ENCODE assay signal across 8 cellular contexts in the genomic region with DNA sequence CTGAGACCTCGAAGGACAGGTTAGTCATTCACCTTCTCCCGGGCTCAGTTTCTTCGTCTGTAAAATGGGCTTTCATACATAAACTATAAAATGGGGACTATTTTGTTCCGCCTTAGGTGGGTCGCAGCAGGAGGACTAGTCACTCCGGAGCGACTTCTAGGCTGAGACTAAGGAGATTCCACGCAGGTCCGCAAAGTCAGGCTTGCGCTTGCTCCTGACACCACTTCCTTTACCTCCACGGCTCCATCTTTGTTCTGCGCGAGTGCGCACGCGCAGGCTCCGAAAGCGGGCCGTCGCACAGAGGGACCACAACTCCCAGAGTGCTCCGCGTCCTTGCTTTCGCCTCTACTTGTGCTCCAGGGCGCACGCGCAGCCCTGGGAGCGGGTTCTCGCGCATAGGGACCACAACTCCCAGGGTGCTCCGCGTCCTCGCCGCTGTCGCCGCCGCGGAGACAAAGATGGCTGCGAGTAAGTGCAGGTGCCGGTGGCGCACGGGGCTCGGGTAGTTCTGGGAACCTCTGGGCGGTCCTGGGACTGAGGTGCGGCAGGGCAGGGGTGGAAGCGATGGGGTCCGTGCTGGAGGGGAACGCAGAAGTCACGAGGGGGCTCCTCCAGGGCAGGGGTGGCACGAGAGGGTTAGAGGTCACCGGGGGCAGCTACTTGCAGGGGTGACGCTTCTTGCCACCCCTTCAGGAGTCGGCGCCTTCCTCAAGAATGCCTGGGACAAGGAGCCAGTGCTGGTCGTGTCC. TPM values are rescaled to one million over a fixed set of nuclear protein-coding genes. Genes with fewer than 3 reads are reported as not detected.
DNase-seq lines count a peak whose midpoint lies in the region; ATAC-seq, FAIRE-seq and TF ChIP-seq lines count a peak whose summit lies in the region.

Gene NDUFA3 (plus strand): TSS at position 435 of the 749 bp plus-strand sequence. CDS start 24 bp downstream, at position 459.

- ATAC-seq in GM18520 (IDR thresholded peaks at IDR 0.05; ENCODE audit: unreplicated experiment) (peak; percentile 98), HG03064 (IDR thresholded peaks at IDR 0.05; ENCODE audit: low read depth, unreplicated experiment) (peak; percentile 81), body of pancreas (peak; percentile 100), sciatic nerve (peak; percentile 100)

- peak within 1 kb of the TSS; percentile 81 to 97 for H3K4me3 ChIP-seq in body of pancreas

- peaks cover 20% of the 10 kb centered on the region for H3K4me1 ChIP-seq in body of pancreas

- peak; percentile 72 for FAIRE-seq in TTC549 (lab: Jason Lieb, UNC)

- peaks cover 8 to 10% of the 10 kb centered on the region in 2 donors for H3K36me3 ChIP-seq in body of pancreas (replicated peaks in 1 of 2; ENCODE audit: insufficient read depth in 1 of 2, low read depth in 2 of 2)

- no peaks in the 10 kb centered on the region for H3K27me3 ChIP-seq in body of pancreas

- TF ChIP-seq POLR2A in body of pancreas (IDR thresholded peaks at IDR 0.05), result peak; percentile 16 to 73 (median 70)

- 1 to 6% methylated on average over 21 to 46 of the region's 54 CpGs for WGBS in body of pancreas, 2 donors

- intact Hi-C loops in body of pancreas (cut with DNase I) (no loop called here), sciatic nerve (cut with DNase I) (no loop called here)

- TF ChIP-seq CTCF in 22Rv1 (IDR thresholded peaks at IDR 0.05), result no peak
- TF ChIP-seq CTCF in body of pancreas (IDR thresholded peaks at IDR 0.05), result no peak

- H3K27ac ChIP-seq in 22Rv1 (peak within 1 kb of the TSS; percentile 55), body of pancreas (peak within 1 kb of the TSS in 3 of 4 donors; percentile 54 to 59 (median 58))

- DNase-seq in NCI-H2107 treated with DMSO at 0.1 percent for 48 hours (lab: John Stamatoyannopoulos, UW; ENCODE audit: unreplicated experiment), result peak; percentile 96
- peak; percentile 98 to 99 (median 99) for DNase-seq in body of pancreas
- DNase-seq in iPS DF 19.7 (ENCODE audit: low read depth, low spot score), result peak; percentile 97
- peak; percentile 97 for DNase-seq in sciatic nerve (ENCODE audit: low spot score)

- H3K9me3 ChIP-seq in body of pancreas, result no peaks in the 10 kb centered on the region

RNA-seq across cellular contexts. Expression of gene NDUFA3, which starts in this region (rescaled TPM):
- total RNA-seq in body of pancreas (1 to 10 TPM; 4.7 to 5.3 TPM), sciatic nerve (80.5 TPM)

Comparison
In these comparisons a context has a peak if more than half of its experiments do, and no peak if none do; other contexts are left out.
1. Peak in every context shown above with its lines: DNase-seq, ATAC-seq, H3K4me3 ChIP-seq and H3K27ac ChIP-seq.
2. RNA of gene NDUFA3 (total RNA-seq): 80.5 TPM in sciatic nerve (single experiment); 4.7 to 5.3 TPM in body of pancreas; every median in the first group is over 10 times any median in the second.